In genomic region chr11:122334546-122335375, GRCh38 we compare ENCODE assay signal across 15 cellular contexts.
DNase-seq lines count a peak whose midpoint lies in the region; ATAC-seq and TF ChIP-seq lines count a peak whose summit lies in the region.
"Had no signal": no experiment of that assay in that cellular context is flagged by ENCODE, and none has a peak within 500 bp of the region (broad histone marks: within the 10 kb centered on the region; RNA-seq: fewer than 3 reads in every experiment).

No MANE protein-coding gene starts in this region.

- H3K27me3 Mint-ChIP-seq in T-helper 17 cell = peaks cover 17% of the 10 kb centered on the region

- no peaks in the 10 kb centered on the region for H3K36me3 Mint-ChIP-seq in T-helper 17 cell (ENCODE audit: low read depth)
- H3K36me3 Mint-ChIP-seq: CD8-positive, alpha-beta memory T cell had no signal

- ATAC-seq in sciatic nerve = peak; percentile 80
- ATAC-seq in T-helper 17 cell = no peak
- ATAC-seq: Panc1 had no signal

- no peak overlapping the region for H3K4me3 ChIP-seq in NB4 (ENCODE audit: low read depth, low read length)
- H3K4me3 ChIP-seq in foreskin fibroblast (ENCODE audit: low read depth in 1 of 2, low read length in 2 of 2) = no peak overlapping the region
- H3K4me3 ChIP-seq: BLaER1 had no signal

- no peaks in the 10 kb centered on the region for H3K9me3 ChIP-seq in T-helper 17 cell (ENCODE audit: control insufficient read depth, low read length, poor library complexity, severe bottlenecking)
- H3K9me3 ChIP-seq: BLaER1 had no signal

- intact Hi-C loops in sciatic nerve (cut with DNase I) = no loop called here

- DNase-seq in COLO829 (ENCODE audit: low spot score) (peak; percentile 3), NB4 (ENCODE audit: low read depth) (peak; percentile 53), fibroblast of peridontal ligament (ENCODE audit: extremely low read depth) (peak; percentile 43), sciatic nerve (ENCODE audit: low spot score) (no peak), T-helper 17 cell (no peak), foreskin fibroblast (no peak), NCI-H2029 (lab: John Stamatoyannopoulos, UW) (no peak)
- DNase-seq: CD8-positive, alpha-beta memory T cell; NCI-H1417; NCI-H1930; NCI-H2171 treated with DMSO at 0.1 percent for 48 hours; NCI-H82; SHP77 had no signal

- no peaks in the 10 kb centered on the region for H3K4me1 Mint-ChIP-seq in T-helper 17 cell
- H3K4me1 Mint-ChIP-seq: CD8-positive, alpha-beta memory T cell had no signal

- TF ChIP-seq POLR2A in NB4 (IDR thresholded peaks at IDR 0.05; ENCODE audit: extremely low read depth, insufficient read length) = no peak

- no peak overlapping the region for H3K4me3 Mint-ChIP-seq in T-helper 17 cell
- H3K4me3 Mint-ChIP-seq: CD8-positive, alpha-beta memory T cell had no signal

- TF ChIP-seq CTCF in NB4 (IDR thresholded peaks at IDR 0.05; ENCODE audit: low read depth, low read length) (no peak), foreskin fibroblast (IDR thresholded peaks at IDR 0.05; ENCODE audit: low read depth, low read length) (no peak)

- no peak overlapping the region for H3K27ac Mint-ChIP-seq in T-helper 17 cell
- H3K27ac Mint-ChIP-seq: CD8-positive, alpha-beta memory T cell had no signal

Comparison
In these comparisons a context has a peak if more than half of its experiments do, and no peak if none do; other contexts are left out.
1. DNase-seq: peak in COLO829 (single experiment), NB4 (single experiment) and fibroblast of peridontal ligament (single experiment); none in sciatic nerve (single experiment), T-helper 17 cell (0 of 3), foreskin fibroblast (0 of 2) and NCI-H2029 (single experiment).